Comparison of ENCODE assay signal across 8 cellular contexts in the genomic region with DNA sequence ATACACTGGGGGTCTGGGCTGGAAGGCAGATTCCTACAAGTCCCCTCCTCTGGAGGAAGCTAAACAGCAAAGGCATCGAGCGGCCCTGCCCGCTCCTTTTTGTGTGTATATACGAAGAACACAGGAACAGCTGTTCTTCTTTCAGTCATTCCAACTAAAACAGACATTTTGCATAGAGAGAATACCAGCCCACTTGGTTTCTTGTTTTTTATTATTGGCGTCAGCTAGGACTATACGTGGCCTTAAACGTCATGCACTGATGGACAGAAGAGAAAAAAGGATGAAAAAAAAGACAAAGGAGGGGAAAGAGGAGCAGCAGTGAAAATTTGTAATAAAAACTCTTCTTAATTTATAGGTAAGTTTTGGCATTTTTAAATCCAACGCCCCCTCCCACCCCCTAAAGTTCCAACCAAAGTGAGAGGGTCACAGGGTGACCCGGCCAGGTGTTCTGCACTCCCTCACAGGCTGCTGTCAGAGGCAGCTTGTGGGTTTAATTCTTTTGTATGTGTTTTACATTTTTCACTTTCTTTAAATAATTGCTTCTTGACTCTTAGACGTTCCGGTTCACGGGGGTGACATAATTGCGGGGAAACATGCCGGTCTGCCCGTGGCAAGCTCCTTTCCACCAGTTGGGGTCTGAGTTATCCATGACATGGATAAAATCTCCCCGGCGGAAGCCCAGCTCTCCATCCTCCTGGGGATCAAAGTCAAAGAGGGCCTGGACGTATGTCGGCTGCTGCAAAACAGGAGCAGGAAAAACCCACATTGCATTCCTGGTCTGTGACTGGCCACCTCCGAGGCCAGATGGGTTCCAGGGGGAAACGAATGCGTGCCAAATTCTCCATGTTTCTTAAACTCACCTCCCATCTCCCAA.
DNase-seq lines count a peak whose midpoint lies in the region; ATAC-seq and TF ChIP-seq lines count a peak whose summit lies in the region.

No MANE protein-coding gene starts in this region.

- peak overlapping the region; percentile 17 for H3K4me3 ChIP-seq in DOHH2 (ENCODE audit: low read length)

- no peaks in the 10 kb centered on the region for H3K9me2 ChIP-seq in DOHH2 (replicated peaks; ENCODE audit: control insufficient read depth, low read length)

- H3K27me3 Mint-ChIP-seq in dendritic cell treated with granulocyte-macrophage colony-stimulating factor and Interleukin-4, amounts not matched to agents 40 ng/mL and 50 ng/mL, for 4 days: no peaks in the 10 kb centered on the region
- no peaks in the 10 kb centered on the region for H3K27me3 Mint-ChIP-seq in effector memory CD8-positive, alpha-beta T cell

- H3K4me2 ChIP-seq in DOHH2 (ENCODE audit: low read length): peak overlapping the region; percentile 35

- peak overlapping the region; percentile 50 for H3K27ac Mint-ChIP-seq in dendritic cell treated with granulocyte-macrophage colony-stimulating factor and Interleukin-4, amounts not matched to agents 40 ng/mL and 50 ng/mL, for 4 days
- no peak overlapping the region for H3K27ac Mint-ChIP-seq in effector memory CD8-positive, alpha-beta T cell

- H3K27ac ChIP-seq in DOHH2 (ENCODE audit: low read depth, low read length): peak overlapping the region; percentile 16

- H3F3A ChIP-seq in DOHH2 (ENCODE audit: control insufficient read depth, insufficient read depth): peaks cover 21% of the 10 kb centered on the region

- peaks cover 26% of the 10 kb centered on the region for H3K79me2 ChIP-seq in DOHH2 (ENCODE audit: control insufficient read depth, low read length)

- no peaks in the 10 kb centered on the region for H3K9me3 Mint-ChIP-seq in dendritic cell treated with granulocyte-macrophage colony-stimulating factor and Interleukin-4, amounts not matched to agents 40 ng/mL and 50 ng/mL, for 4 days
- no peaks in the 10 kb centered on the region for H3K9me3 Mint-ChIP-seq in effector memory CD8-positive, alpha-beta T cell

- no peaks in the 10 kb centered on the region for H3K9me3 ChIP-seq in DOHH2 (ENCODE audit: control insufficient read depth, insufficient read depth, low read length)

- ATAC-seq in GM19351 (IDR thresholded peaks at IDR 0.05; ENCODE audit: unreplicated experiment): peak; percentile 50
- ATAC-seq in HG03139 (IDR thresholded peaks at IDR 0.05; ENCODE audit: unreplicated experiment): peak; percentile 41
- no peak for ATAC-seq in effector memory CD8-positive, alpha-beta T cell (replicated peaks)

- no peak for TF ChIP-seq CTCF in DOHH2 (IDR thresholded peaks at IDR 0.05; ENCODE audit: low read depth, low read length, poor library complexity, severe bottlenecking)

- intact Hi-C loops in dendritic cell treated with granulocyte-macrophage colony-stimulating factor and Interleukin-4, amounts not matched to agents 40 ng/mL and 50 ng/mL, for 4 days (cut with micrococcal nuclease): loop anchor here (5.0 kb wide), 1 partner anchor 33 kb away; a partner anchor contains a TSS

- H3K36me3 Mint-ChIP-seq in dendritic cell treated with granulocyte-macrophage colony-stimulating factor and Interleukin-4, amounts not matched to agents 40 ng/mL and 50 ng/mL, for 4 days (ENCODE audit: low read depth): peaks cover 86% of the 10 kb centered on the region
- H3K36me3 Mint-ChIP-seq in effector memory CD8-positive, alpha-beta T cell (ENCODE audit: insufficient read depth): peaks cover 78% of the 10 kb centered on the region

- H4K20me1 ChIP-seq in DOHH2 (ENCODE audit: control insufficient read depth, insufficient read depth, low read depth, low read length): no peaks in the 10 kb centered on the region

- peaks cover 51% of the 10 kb centered on the region for H3K4me1 ChIP-seq in DOHH2 (ENCODE audit: control insufficient read depth, low read length)

- DNase-seq in NCI-H2227 treated with DMSO at 0.1 percent for 48 hours (lab: John Stamatoyannopoulos, UW) (no peak), superior temporal gyrus (ENCODE audit: extremely low spot score) (no peak), dedifferentiated amniotic fluid mesenchymal stem cell (ENCODE audit: extremely low spot score) (no peak)
- DNase-seq in effector memory CD8-positive, alpha-beta T cell: no peak

- peaks cover 72% of the 10 kb centered on the region for H3K36me3 ChIP-seq in DOHH2 (ENCODE audit: control insufficient read depth, low read length)

- no peak overlapping the region for H3K4me3 Mint-ChIP-seq in dendritic cell treated with granulocyte-macrophage colony-stimulating factor and Interleukin-4, amounts not matched to agents 40 ng/mL and 50 ng/mL, for 4 days
- no peak overlapping the region for H3K4me3 Mint-ChIP-seq in effector memory CD8-positive, alpha-beta T cell

- peaks cover 38% of the 10 kb centered on the region for H3K4me1 Mint-ChIP-seq in dendritic cell treated with granulocyte-macrophage colony-stimulating factor and Interleukin-4, amounts not matched to agents 40 ng/mL and 50 ng/mL, for 4 days (ENCODE audit: low read depth)
- H3K4me1 Mint-ChIP-seq in effector memory CD8-positive, alpha-beta T cell (ENCODE audit: low read depth in 2 of 2): peaks cover 6% of the 10 kb centered on the region in 2 donors

- H3K27me3 ChIP-seq in DOHH2 (ENCODE audit: control insufficient read depth, low read length): no peaks in the 10 kb centered on the region
